Comparison of ENCODE assay signal across 15 cellular contexts in genomic region chr2:238137885-238138284, GRCh38. TPM values are rescaled to one million over a fixed set of nuclear protein-coding genes. Genes with fewer than 3 reads are reported as not detected.
DNase-seq lines count a peak whose midpoint lies in the region; ATAC-seq and TF ChIP-seq lines count a peak whose summit lies in the region.
"Had no signal": no experiment of that assay in that cellular context is flagged by ENCODE, and none has a peak within 500 bp of the region (broad histone marks: within the 10 kb centered on the region; RNA-seq: fewer than 3 reads in every experiment).

No MANE protein-coding gene starts in this region.

- no peaks in the 10 kb centered on the region for H3K27me3 ChIP-seq in BLaER1 treated with 17β-estradiol and CSF1 and Interleukin-3, amounts not matched to agents 10 nM and 100 nM
- H3K27me3 ChIP-seq in PC-9 (ENCODE audit: insufficient read depth, low read depth) (no peaks in the 10 kb centered on the region), right cardiac atrium (ENCODE audit: control insufficient read depth, insufficient read depth) (no peaks in the 10 kb centered on the region), skeletal muscle tissue (ENCODE audit: control insufficient read depth in 3 of 3, insufficient read depth in 3 of 3, low read length in 3 of 3) (no peaks in the 10 kb centered on the region)
- H3K27me3 ChIP-seq: SJCRH30 had no signal

- H2AFZ ChIP-seq in PC-9: no peak overlapping the region

- no TSS peak for BruUV-seq in PC-9 (replicated peaks; lab: Mats Ljungman, UMichigan)

- WGBS in right cardiac atrium: 72% methylated on average over 13 of the region's 13 CpGs

- POLR2A ChIA-PET in PC-9 (lab: Charles Lee; ENCODE audit: unreplicated experiment): interaction anchor here (0.6 kb wide), 1 partner anchor 64 kb away, joined by 13 read pairs; no protein-coding TSS in a partner anchor

- no peaks in the 10 kb centered on the region for H3K36me3 Mint-ChIP-seq in activated naive CD4-positive, alpha-beta T cell treated with anti-CD3 and anti-CD28 coated beads, Interleukin-2, amount 50 U/mL, for 72 hours
- H3K36me3 Mint-ChIP-seq: CD4-positive, alpha-beta memory T cell had no signal

- H3K9ac ChIP-seq in BLaER1 treated with 17β-estradiol and CSF1 and Interleukin-3, amounts not matched to agents 10 nM and 100 nM: peak overlapping the region in 8 of 11 experiments; percentile 55 to 76 (median 72); a peak in 10 of 22 replicates
- peak overlapping the region; percentile 83 to 98 (median 91) for H3K9ac ChIP-seq in skeletal muscle tissue (ENCODE audit: low read depth in 1 of 3, low read length in 3 of 3)

- H3K27ac ChIP-seq in BLaER1 treated with 17β-estradiol and CSF1 and Interleukin-3, amounts not matched to agents 10 nM and 100 nM: peak overlapping the region in 10 of 11 experiments; percentile 60 to 74 (median 67); a peak in 15 of 22 replicates
- H3K27ac ChIP-seq in PC-9: no peak overlapping the region
- H3K27ac ChIP-seq in right cardiac atrium (ENCODE audit: low read length): peak overlapping the region; percentile 32
- peak overlapping the region; percentile 94 for H3K27ac ChIP-seq in skeletal muscle tissue (ENCODE audit: low read depth, low read length)

- peaks cover 26% of the 10 kb centered on the region; the same call in 1 of the 2 replicates for H3F3A ChIP-seq in PC-9 (ENCODE audit: insufficient read depth, low read depth)

- 0 out of 22 replicates have a peak, but pooled peaks cover 0 to 10% (median 0%) of the 10 kb centered on the region in 11 experiments for H3K36me3 ChIP-seq in BLaER1 treated with 17β-estradiol and CSF1 and Interleukin-3, amounts not matched to agents 10 nM and 100 nM
- H3K36me3 ChIP-seq in PC-9 (ENCODE audit: low read depth) (no peaks in the 10 kb centered on the region), skeletal muscle tissue (ENCODE audit: control insufficient read depth in 3 of 3, insufficient read depth in 3 of 3, low read length in 3 of 3) (peaks cover 8 to 19% (median 17%) of the 10 kb centered on the region in 3 donors)
- H3K36me3 ChIP-seq: HAP-1, SJCRH30 had no signal

- H3K9me2 ChIP-seq in PC-9 (ENCODE audit: insufficient read depth): no peaks in the 10 kb centered on the region

- peaks cover 76 to 89% (median 81%) of the 10 kb centered on the region in 10 experiments for H3K4me1 ChIP-seq in BLaER1 treated with 17β-estradiol and CSF1 and Interleukin-3, amounts not matched to agents 10 nM and 100 nM
- H3K4me1 ChIP-seq in PC-9 (replicated peaks; ENCODE audit: insufficient read depth) (peaks cover 52% of the 10 kb centered on the region), right cardiac atrium (ENCODE audit: control insufficient read depth, insufficient read depth, low read length) (no peaks in the 10 kb centered on the region), skeletal muscle tissue (ENCODE audit: control insufficient read depth in 3 of 3, insufficient read depth in 3 of 3, low read length in 3 of 3) (peaks cover 58 to 80% (median 79%) of the 10 kb centered on the region in 3 donors)
- H3K4me1 ChIP-seq: HAP-1 had no signal

- no peak overlapping the region for H3K27ac Mint-ChIP-seq in activated naive CD4-positive, alpha-beta T cell treated with anti-CD3 and anti-CD28 coated beads, Interleukin-2, amount 50 U/mL, for 72 hours
- H3K27ac Mint-ChIP-seq: CD4-positive, alpha-beta memory T cell had no signal

- CTCF ChIA-PET in PC-9 (lab: Charles Lee): interaction anchor here (0.5 kb wide), 1 partner anchor 9 kb away, joined by 4 read pairs; no protein-coding TSS in a partner anchor

- H3K4me2 ChIP-seq in BLaER1 treated with 17β-estradiol and CSF1 and Interleukin-3, amounts not matched to agents 10 nM and 100 nM: peak overlapping the region; percentile 86 to 98 (median 95)
- H3K4me2 ChIP-seq in PC-9: peak overlapping the region; percentile 48

- intact Hi-C loops in PC-9 (cut with micrococcal nuclease; ENCODE audit: unreplicated experiment) (no loop called here), right cardiac atrium (cut with DNase I) (no loop called here)

- ATAC-seq in right cardiac atrium (no peak), GM19467 (IDR thresholded peaks at IDR 0.05; ENCODE audit: unreplicated experiment) (no peak)
- no peak for ATAC-seq in activated naive CD4-positive, alpha-beta T cell treated with anti-CD3 and anti-CD28 coated beads, Interleukin-2, amount 50 U/mL, for 72 hours

- no peak for DNase-seq in PC-9
- DNase-seq in right cardiac atrium: no peak
- DNase-seq in activated naive CD4-positive, alpha-beta T cell treated with anti-CD3 and anti-CD28 coated beads, Interleukin-2, amount 50 U/mL, for 72 hours (ENCODE audit: low spot score in 2 of 2): no peak
- no peak for DNase-seq in NOMO-1 treated with DMSO at 0.1 percent for 48 hours (lab: John Stamatoyannopoulos, UW; ENCODE audit: unreplicated experiment)
- DNase-seq: KBM-7, NCI-H1417, NCI-H1930, NCI-H69 had no signal

- H3K79me2 ChIP-seq in PC-9 (ENCODE audit: low read depth): no peaks in the 10 kb centered on the region

- peak overlapping the region in 2 of 10 experiments; percentile 37 to 68; a peak in 3 of 20 replicates for H3K4me3 ChIP-seq in BLaER1 treated with 17β-estradiol and CSF1 and Interleukin-3, amounts not matched to agents 10 nM and 100 nM
- no peak overlapping the region for H3K4me3 ChIP-seq in PC-9
- H3K4me3 ChIP-seq in right cardiac atrium (ENCODE audit: low read length): no peak overlapping the region
- peak overlapping the region in 2 of 3 donors; percentile 76 to 87 for H3K4me3 ChIP-seq in skeletal muscle tissue (ENCODE audit: low read length in 3 of 3)
- H3K4me3 ChIP-seq: HAP-1 had no signal

- H3K9me3 ChIP-seq in BLaER1 treated with 17β-estradiol and CSF1 and Interleukin-3, amounts not matched to agents 10 nM and 100 nM (replicated peaks in 1 of 11): no peaks in the 10 kb centered on the region
- H3K9me3 ChIP-seq in PC-9 (ENCODE audit: insufficient read depth, low read depth) (no peaks in the 10 kb centered on the region), right cardiac atrium (ENCODE audit: control insufficient read depth, low read length) (no peaks in the 10 kb centered on the region), skeletal muscle tissue (ENCODE audit: control insufficient read depth in 3 of 3, low read length in 3 of 3) (no peaks in the 10 kb centered on the region)
- H3K9me3 ChIP-seq: HAP-1, SJCRH30 had no signal

- peaks cover 0 to 27% (median 0%) of the 10 kb centered on the region in 11 experiments; a peak in 4 of 22 replicates for H4K20me1 ChIP-seq in BLaER1 treated with 17β-estradiol and CSF1 and Interleukin-3, amounts not matched to agents 10 nM and 100 nM
- H4K20me1 ChIP-seq in PC-9 (ENCODE audit: insufficient read depth): no peaks in the 10 kb centered on the region

- no peak for TF ChIP-seq CTCF in PC-9 (conservative IDR thresholded peaks at IDR 0.05)

- H3K9me3 Mint-ChIP-seq in activated naive CD4-positive, alpha-beta T cell treated with anti-CD3 and anti-CD28 coated beads, Interleukin-2, amount 50 U/mL, for 72 hours: no peaks in the 10 kb centered on the region

RNA-seq across cellular contexts. Expression of gene KLHL30, which starts 0.6 kb away (rescaled TPM):
- total RNA-seq in PC-9 (2021): 0.80 and 1.2 TPM in 2 replicates
- 10 to 100 TPM; 16.9 to 34.4 (median 23.8) TPM for total RNA-seq in right cardiac atrium
- polyA plus RNA-seq in right cardiac atrium: 15.9 TPM
- total RNA-seq in skeletal muscle tissue: 18.3 TPM
- total RNA-seq in activated naive CD4-positive, alpha-beta T cell treated with anti-CD3 and anti-CD28 coated beads, Interleukin-2, amount 50 U/mL, for 72 hours: not detected
- total RNA-seq: CD4-positive, alpha-beta memory T cell; RPMI7951 had no signal
- polyA plus RNA-seq: CD4-positive, alpha-beta memory T cell had no signal

RNA-seq across cellular contexts. Expression of gene ERFE, which starts 20.9 kb away (rescaled TPM):
- total RNA-seq in PC-9 (2021) (9.7 and 18.3 TPM in 2 replicates), right cardiac atrium (under 1 TPM in 3 of 4 donors, not detected in 1; 0.35 to 0.81 (median 0.69) TPM), skeletal muscle tissue (4.2 TPM)
- 0.16 TPM for polyA plus RNA-seq in right cardiac atrium
- under 1 TPM in 1 of 2 donors, not detected in 1; 0.60 TPM for total RNA-seq in activated naive CD4-positive, alpha-beta T cell treated with anti-CD3 and anti-CD28 coated beads, Interleukin-2, amount 50 U/mL, for 72 hours
- total RNA-seq: CD4-positive, alpha-beta memory T cell had no signal
- polyA plus RNA-seq: CD4-positive, alpha-beta memory T cell had no signal

RNA-seq across cellular contexts. Expression of gene ESPNL, which starts 37.7 kb away (rescaled TPM):
- total RNA-seq in PC-9 (2021) (1.1 and 2.2 TPM in 2 replicates), right cardiac atrium (under 1 TPM; 0.29 to 0.60 (median 0.56) TPM), skeletal muscle tissue (1.6 TPM)
- 0.79 TPM for polyA plus RNA-seq in right cardiac atrium
- total RNA-seq in activated naive CD4-positive, alpha-beta T cell treated with anti-CD3 and anti-CD28 coated beads, Interleukin-2, amount 50 U/mL, for 72 hours: under 1 TPM; 0.18 to 0.43 TPM
- polyA plus RNA-seq: CD4-positive, alpha-beta memory T cell had no signal

Comparison
In these comparisons a context has a peak if more than half of its experiments do, and no peak if none do; other contexts are left out.
1. H3K4me3 ChIP-seq: peak in skeletal muscle tissue (2 of 3); none in PC-9 (single experiment) and right cardiac atrium (single experiment).